25 cellular contexts compared by ENCODE assay signal in genomic region chr9:30015073-30015472, GRCh38.
"Had no signal": no experiment of that assay in that cellular context is flagged by ENCODE, and none has a peak within 500 bp of the region (broad histone marks: within the 10 kb centered on the region; RNA-seq: fewer than 3 reads in every experiment).

No MANE protein-coding gene starts in this region.

- H3K36me3 ChIP-seq: gastrocnemius medialis, left lung, ovary, sigmoid colon, stomach, tibial artery had no signal

- H3K27me3 ChIP-seq: dorsolateral prefrontal cortex, gastrocnemius medialis, hepatocyte, left lung, ovary, sigmoid colon, stomach, testis, tibial artery had no signal

- H3K27me3 Mint-ChIP-seq: naive thymus-derived CD8-positive, alpha-beta T cell; type B pancreatic cell had no signal

- DNase-seq: dorsolateral prefrontal cortex; effector CD4-positive, alpha-beta T cell; gastrocnemius medialis; head of caudate nucleus; kidney; left lung; mesendoderm; midbrain; naive thymus-derived CD8-positive, alpha-beta T cell; occipital lobe; ovary; posterior cingulate gyrus; psoas muscle; right cardiac atrium; sigmoid colon; stimulated activated CD4-positive, alpha-beta T cell treated with anti-CD3 and anti-CD28 coated beads, Interleukin-2, amount 100 ng/mL, for 24 hours; stimulated activated CD4-positive, alpha-beta T cell treated with anti-CD3 and anti-CD28 coated beads, Interleukin-4, amount 100 ng/mL, for 24 hours; stimulated activated naive CD4-positive, alpha-beta T cell treated with Interleukin-2 at 50 U/mL for 16 hours; stomach; substantia nigra; testis; tibial artery had no signal

- H3K9me3 Mint-ChIP-seq: type B pancreatic cell had no signal

- H3K4me2 ChIP-seq: hepatocyte had no signal

- H3K4me3 ChIP-seq: dorsolateral prefrontal cortex, gastrocnemius medialis, hepatocyte, left lung, ovary, psoas muscle, sigmoid colon, stomach, testis, tibial artery had no signal

- H3K27ac Mint-ChIP-seq: naive thymus-derived CD8-positive, alpha-beta T cell; stimulated activated effector memory CD8-positive, alpha-beta T cell treated with anti-CD3 and anti-CD28 coated beads, Interleukin-12 subunit alpha, Interleukin-12 subunit beta, amount 100 ng/mL, for 72 hours; type B pancreatic cell had no signal

- ATAC-seq: gastrocnemius medialis; left lung; naive thymus-derived CD8-positive, alpha-beta T cell; psoas muscle; right cardiac atrium; stimulated activated effector memory CD8-positive, alpha-beta T cell treated with anti-CD3 and anti-CD28 coated beads, Interleukin-12 subunit alpha, Interleukin-12 subunit beta, amount 100 ng/mL, for 72 hours had no signal

- H3K27ac ChIP-seq: dorsolateral prefrontal cortex, gastrocnemius medialis, hepatocyte, left lung, ovary, psoas muscle, sigmoid colon, stomach, testis, tibial artery had no signal

- H3K36me3 Mint-ChIP-seq: naive thymus-derived CD8-positive, alpha-beta T cell; stimulated activated effector memory CD8-positive, alpha-beta T cell treated with anti-CD3 and anti-CD28 coated beads, Interleukin-12 subunit alpha, Interleukin-12 subunit beta, amount 100 ng/mL, for 72 hours; type B pancreatic cell had no signal

- H3K9me3 ChIP-seq: left lung, ovary, psoas muscle, sigmoid colon, stomach, testis, tibial artery had no signal

- H2AFZ ChIP-seq: hepatocyte had no signal

- H3K4me3 Mint-ChIP-seq: naive thymus-derived CD8-positive, alpha-beta T cell; stimulated activated effector memory CD8-positive, alpha-beta T cell treated with anti-CD3 and anti-CD28 coated beads, Interleukin-12 subunit alpha, Interleukin-12 subunit beta, amount 100 ng/mL, for 72 hours; type B pancreatic cell had no signal

- H3K4me1 ChIP-seq: gastrocnemius medialis, left lung, psoas muscle, sigmoid colon, stomach, testis, tibial artery had no signal

- H3K4me1 Mint-ChIP-seq: naive thymus-derived CD8-positive, alpha-beta T cell; stimulated activated effector memory CD8-positive, alpha-beta T cell treated with anti-CD3 and anti-CD28 coated beads, Interleukin-12 subunit alpha, Interleukin-12 subunit beta, amount 100 ng/mL, for 72 hours had no signal

- H3K79me2 ChIP-seq: hepatocyte had no signal
